8 cellular contexts compared by ENCODE assay signal in genomic region chr6:170306324-170307079, GRCh38. TPM values are rescaled to one million over a fixed set of nuclear protein-coding genes. Genes with fewer than 3 reads are reported as not detected.
DNase-seq lines count a peak whose midpoint lies in the region; ATAC-seq and TF ChIP-seq lines count a peak whose summit lies in the region.

TSS of gene FAM120B (plus strand) at chr6:170306758. CDS start at chr6:170317391, 10,633 bp downstream.

- peak within 1 kb of the TSS; percentile 93 for H3K4me3 ChIP-seq in BJ (ENCODE audit: low read depth, low read length)
- H3K4me3 ChIP-seq in choroid plexus epithelial cell (ENCODE audit: low read depth, low read length) = peak within 1 kb of the TSS; percentile 100

- CTCF ChIA-PET in BJ (lab: Yijun Ruan, JAX) = interaction anchor here (1.0 kb wide), 1 partner anchor 211 kb away, joined by 3 read pairs; no protein-coding TSS in a partner anchor

- H3K27me3 ChIP-seq in BJ (ENCODE audit: control insufficient read depth, insufficient read depth, low read length) (no peaks in the 10 kb centered on the region), layer of hippocampus (ENCODE audit: control insufficient read depth, insufficient read depth, low read length) (no peaks in the 10 kb centered on the region)

- no peaks in the 10 kb centered on the region for H3K36me3 ChIP-seq in BJ (ENCODE audit: control insufficient read depth, insufficient read depth, low read length)

- POLR2A ChIA-PET in BJ (lab: Charles Lee) = no interaction called here

- peak; percentile 99 for ATAC-seq in GM19324 (IDR thresholded peaks at IDR 0.05; ENCODE audit: low FRiP score, unreplicated experiment)
- ATAC-seq in HG03460 (IDR thresholded peaks at IDR 0.05; ENCODE audit: unreplicated experiment) = peak; percentile 98

- peak within 1 kb of the TSS; percentile 82 for H3K27ac ChIP-seq in layer of hippocampus (ENCODE audit: low read depth, low read length)

- DNase-seq in BJ (ENCODE audit: low read depth) (peak; percentile 72), NCI-H524 treated with DMSO at 0.1 percent for 48 hours (lab: John Stamatoyannopoulos, UW) (peak; percentile 67), choroid plexus epithelial cell (ENCODE audit: low read depth) (peak; percentile 96)
- DNase-seq in activated CD4-positive, alpha-beta T cell treated with anti-CD3 and anti-CD28 coated beads for 4 hours = peak; percentile 94 to 96
- peak; percentile 85 to 93 (median 90) for DNase-seq in stimulated activated CD4-positive, alpha-beta T cell treated with anti-CD3 and anti-CD28 coated beads, Interleukin-1b, Interleukin-23, amount 100 ng/mL, for 24 hours (ENCODE audit: low read depth in 4 of 4, low spot score in 1 of 4)

- TF ChIP-seq CTCF in BJ (IDR thresholded peaks at IDR 0.05; ENCODE audit: insufficient read depth, low read depth, low read length) (no peak), choroid plexus epithelial cell (conservative IDR thresholded peaks at IDR 0.05; ENCODE audit: low read depth, low read length) (no peak)

RNA-seq across cellular contexts. Expression of gene FAM120B, which starts in this region (rescaled TPM):
- 8.8 and 10.2 TPM in 2 replicates for polyA plus RNA-seq in BJ (2011; rRNA removed)
- polyA minus RNA-seq in BJ (2011; rRNA and poly(A)+ RNA removed) = 20.4 and 22.2 TPM in 2 replicates

Comparison
In these comparisons a context has a peak if more than half of its experiments do, and no peak if none do; other contexts are left out.
1. Peak in every context shown above with its lines: DNase-seq, ATAC-seq, H3K4me3 ChIP-seq and H3K27ac ChIP-seq.